In genomic region chr1:202176949-202177927, GRCh38 we compare ENCODE assay signal across 20 cellular contexts. TPM values are rescaled to one million over a fixed set of nuclear protein-coding genes. Genes with fewer than 3 reads are reported as not detected.
DNase-seq lines count a peak whose midpoint lies in the region; ATAC-seq, FAIRE-seq and TF ChIP-seq lines count a peak whose summit lies in the region.
"Had no signal": no experiment of that assay in that cellular context is flagged by ENCODE, and none has a peak within 500 bp of the region (broad histone marks: within the 10 kb centered on the region; RNA-seq: fewer than 3 reads in every experiment).

No MANE protein-coding gene starts in this region.

- H3K56ac ChIP-seq in H1 (replicated peaks; ENCODE audit: insufficient read length, low read depth, low read length): no peak overlapping the region

- no peak overlapping the region for H4K5ac ChIP-seq in H1 (ENCODE audit: insufficient read length, low read depth, low read length)

- H3K9ac ChIP-seq in Loucy (ENCODE audit: low read depth, low read length, poor library complexity, severe bottlenecking) (no peak overlapping the region), H1 (replicated peaks in 1 of 4; ENCODE audit: extremely low read depth in 1 of 4, low read depth in 3 of 4, low read length in 3 of 4) (no peak overlapping the region), neuronal stem cell (ENCODE audit: low read depth, low read length, poor library complexity) (peak overlapping the region; percentile 63)

- H3K4me3 ChIP-seq in GM23338: no peak overlapping the region
- no peak overlapping the region for H3K4me3 ChIP-seq in Loucy (ENCODE audit: low read length, poor library complexity, severe bottlenecking)
- no peak overlapping the region for H3K4me3 ChIP-seq in H1 (ENCODE audit: extremely low read depth in 1 of 4, insufficient read depth in 2 of 4, low read depth in 3 of 4, low read length in 4 of 4)
- H3K4me3 ChIP-seq in neuronal stem cell (ENCODE audit: low read length in 2 of 2): no peak overlapping the region
- no peak overlapping the region for H3K4me3 ChIP-seq in coronary artery
- H3K4me3 ChIP-seq: SJSA1 had no signal

- POLR2A ChIA-PET in H1 (lab: Charles Lee; ENCODE audit: partially characterized antibody): interaction anchor here (1.2 kb wide), 1 partner anchor 11 kb away, joined by 5 read pairs; no protein-coding TSS in a partner anchor

- H3K79me2 ChIP-seq in GM23338 (replicated peaks; ENCODE audit: insufficient read depth): no peaks in the 10 kb centered on the region
- H3K79me2 ChIP-seq in Loucy (ENCODE audit: insufficient read depth, low read length): no peaks in the 10 kb centered on the region
- H3K79me2 ChIP-seq in H1 (ENCODE audit: control insufficient read depth in 1 of 2, insufficient read depth in 2 of 2, low read length in 2 of 2): no peaks in the 10 kb centered on the region

- CTCF ChIA-PET in H1 (lab: Charles Lee; ENCODE audit: partially characterized antibody): interaction anchor here (0.6 to 5.2 kb wide), 17 partner anchors 8 to 293 kb away, joined by 3 to 74 read pairs (median 3); partner anchors contain the start of genes LGR6 and PTPN7

- 0 out of 2 replicates have a peak overlapping the region, but pooled peaks have one; percentile 39 for H2BK12ac ChIP-seq in H1 (ENCODE audit: low read depth, low read length)
- H2BK12ac ChIP-seq in neuronal stem cell (ENCODE audit: low read length): peak overlapping the region; percentile 73

- TF ChIP-seq RAD21 in H1 (IDR thresholded peaks at IDR 0.05 in 1 of 2, conservative IDR thresholded peaks at IDR 0.05 in 1 of 2; ENCODE audit: low read depth in 2 of 2, low read length in 2 of 2): peak in 1 of 2 experiments; percentile 27; a peak in 1 of 4 replicates

- H3K9me3 ChIP-seq in Loucy (ENCODE audit: insufficient read depth, low read depth, low read length) (no peaks in the 10 kb centered on the region), H1 (ENCODE audit: insufficient read depth in 2 of 2, low read depth in 1 of 2, low read length in 1 of 2) (no peaks in the 10 kb centered on the region), neuronal stem cell (replicated peaks in 1 of 2; ENCODE audit: control insufficient read depth in 2 of 2, insufficient read depth in 1 of 2, low read depth in 1 of 2, low read length in 2 of 2) (no peaks in the 10 kb centered on the region)
- H3K9me3 ChIP-seq: SJSA1 had no signal

- H3K9me3 Mint-ChIP-seq in GM23338: no peaks in the 10 kb centered on the region
- H3K9me3 Mint-ChIP-seq: CD14-positive monocyte had no signal

- H3K27ac Mint-ChIP-seq in GM23338: no peak overlapping the region

- H4K8ac ChIP-seq in H1 (ENCODE audit: extremely low read depth, insufficient read depth, low read length): peak overlapping the region; percentile 51; the same call in 1 of the 2 replicates
- peak overlapping the region; percentile 86 for H4K8ac ChIP-seq in neuronal stem cell (ENCODE audit: low read depth, low read length)

- no peak overlapping the region for H3K14ac ChIP-seq in H1 (ENCODE audit: insufficient read length)
- H3K14ac ChIP-seq in neuronal stem cell (ENCODE audit: low read length): no peak overlapping the region

- H3K79me1 ChIP-seq in H1 (ENCODE audit: low read depth, low read length) (no peaks in the 10 kb centered on the region), neuronal stem cell (ENCODE audit: low read depth, low read length) (no peaks in the 10 kb centered on the region)

- FAIRE-seq in H1 (lab: Jason Lieb, UNC) (no peak), H54 (lab: Jason Lieb, UNC) (no peak)
- FAIRE-seq: G401.6 had no signal

- H3K4me1 ChIP-seq in GM23338 (ENCODE audit: insufficient read depth): no peaks in the 10 kb centered on the region
- no peaks in the 10 kb centered on the region for H3K4me1 ChIP-seq in Loucy (ENCODE audit: insufficient read depth, low read length, poor library complexity, severe bottlenecking)
- H3K4me1 ChIP-seq in H1 (replicated peaks in 1 of 4; ENCODE audit: control insufficient read depth in 3 of 4, insufficient read depth in 4 of 4, low read length in 3 of 4): no peaks in the 10 kb centered on the region; a peak in 1 of 7 replicates
- no peaks in the 10 kb centered on the region for H3K4me1 ChIP-seq in neuronal stem cell (ENCODE audit: control insufficient read depth in 2 of 2, insufficient read depth in 1 of 2, low read depth in 1 of 2, low read length in 2 of 2)
- H3K4me1 ChIP-seq: SJSA1 had no signal

- H3K4me2 ChIP-seq in GM23338 (no peak overlapping the region), Loucy (ENCODE audit: low read depth, low read length, poor library complexity, severe bottlenecking) (no peak overlapping the region), H1 (ENCODE audit: insufficient read depth in 1 of 2, low read depth in 2 of 2, low read length in 2 of 2) (no peak overlapping the region), neuronal stem cell (ENCODE audit: insufficient read depth, low read length, poor library complexity, severe bottlenecking) (no peak overlapping the region)

- H3K9me2 ChIP-seq in GM23338 (ENCODE audit: insufficient read depth) (no peaks in the 10 kb centered on the region), Loucy (replicated peaks; ENCODE audit: low read depth, low read length) (no peaks in the 10 kb centered on the region)

- no peak overlapping the region for H3K4me3 Mint-ChIP-seq in GM23338
- H3K4me3 Mint-ChIP-seq: CD14-positive monocyte had no signal

- peaks cover 20% of the 10 kb centered on the region for H3K27me3 Mint-ChIP-seq in GM23338 (ENCODE audit: insufficient read depth, low read depth, poor library complexity)

- no peak overlapping the region for H3K4ac ChIP-seq in H1 (replicated peaks; ENCODE audit: insufficient read length, low read depth, low read length)
- peak overlapping the region; percentile 37 for H3K4ac ChIP-seq in neuronal stem cell (ENCODE audit: low read length)

- no peak overlapping the region for H3K27ac ChIP-seq in GM23338 (ENCODE audit: low read depth)
- no peak overlapping the region for H3K27ac ChIP-seq in H1 (ENCODE audit: low read depth, low read length)
- no peak overlapping the region for H3K27ac ChIP-seq in neuronal stem cell (replicated peaks; ENCODE audit: low read length)
- no peak overlapping the region for H3K27ac ChIP-seq in coronary artery
- H3K27ac ChIP-seq: SJSA1 had no signal

- 92% methylated on average over 29 of the region's 29 CpGs; no CpG with 5 or more reads in 1 of the 2 experiments for WGBS in H1 (ENCODE audit: extremely low coverage in 1 of 2, insufficient coverage in 1 of 2, insufficient read length in 1 of 2, insufficient replicate concordance in 2 of 2, low coverage in 1 of 2, low lambda C conversion rate in 2 of 2, missing lambda C conversion rate in 1 of 2), 2 experiments
- WGBS in neuronal stem cell (ENCODE audit: extremely low coverage in 2 of 2, insufficient read length in 2 of 2, insufficient replicate concordance in 1 of 2), 2 donors: no CpG with 5 or more reads among the region's 29 CpGs

- no peak overlapping the region for H2BK20ac ChIP-seq in H1 (ENCODE audit: low read length)

- no peaks in the 10 kb centered on the region for H3K23me2 ChIP-seq in H1 (ENCODE audit: low read depth, low read length)

- DNase-seq in GM23338 (ENCODE audit: low spot score) (peak; percentile 49), H1 (ENCODE audit: low read depth in 1 of 2, low spot score in 2 of 2) (no peak), neuronal stem cell (ENCODE audit: low spot score) (no peak), H54 (ENCODE audit: insufficient read length, low spot score) (no peak), NCI-H2081 (lab: John Stamatoyannopoulos, UW) (no peak), coronary artery (ENCODE audit: low spot score) (no peak), erythroblast (lab: John Stamatoyannopoulos, UW) (no peak)
- DNase-seq: AML-193, DMS 273 treated with DMSO at 0.1 percent for 48 hours, DND-41, HCEC 1CT, NCI-H1417, NCI-H187, NCI-H226, NCI-H524 had no signal

- ATAC-seq in GM23338: peak; percentile 87

- H3K36me3 Mint-ChIP-seq in GM23338 (ENCODE audit: low read depth): no peaks in the 10 kb centered on the region
- H3K36me3 Mint-ChIP-seq: CD14-positive monocyte had no signal

- H3K23ac ChIP-seq in H1 (ENCODE audit: insufficient read length) (no peak overlapping the region), neuronal stem cell (ENCODE audit: low read depth, low read length, poor library complexity) (no peak overlapping the region)

- no peak for TF ChIP-seq POLR2A in H1 (IDR thresholded peaks at IDR 0.05; ENCODE audit: control extremely low read depth in 1 of 2, low read depth in 2 of 2, low read length in 2 of 2)
- TF ChIP-seq POLR2A in H54 (IDR thresholded peaks at IDR 0.05; ENCODE audit: low read depth, low read length): no peak
- no peak for TF ChIP-seq POLR2A in erythroblast (IDR thresholded peaks at IDR 0.05; ENCODE audit: low read length)

- H2AK5ac ChIP-seq in H1 (ENCODE audit: low read depth, low read length): no peak overlapping the region
- H2AK5ac ChIP-seq in neuronal stem cell (ENCODE audit: low read depth, low read length): peak overlapping the region; percentile 65

- H4K20me1 ChIP-seq in GM23338 (replicated peaks; ENCODE audit: insufficient read depth) (no peaks in the 10 kb centered on the region), Loucy (ENCODE audit: insufficient read depth, low read length, poor library complexity, severe bottlenecking) (no peaks in the 10 kb centered on the region), H1 (replicated peaks in 1 of 2; ENCODE audit: control insufficient read depth in 1 of 2, insufficient read depth in 2 of 2, low read length in 2 of 2) (peaks cover 0 to 2% of the 10 kb centered on the region in 2 experiments)

- H2BK120ac ChIP-seq in H1 (replicated peaks; ENCODE audit: low read depth, low read length) (no peak overlapping the region), neuronal stem cell (ENCODE audit: low read depth, low read length) (no peak overlapping the region)

- H2BK5ac ChIP-seq in H1 (ENCODE audit: low read depth, low read length) (no peak overlapping the region), neuronal stem cell (ENCODE audit: low read length) (no peak overlapping the region)

- no peaks in the 10 kb centered on the region; the same call in 2 of the 3 replicates for H3K4me1 Mint-ChIP-seq in GM23338
- H3K4me1 Mint-ChIP-seq: CD14-positive monocyte had no signal

- H4K91ac ChIP-seq in H1 (replicated peaks; ENCODE audit: insufficient read length, low read length) (no peak overlapping the region), neuronal stem cell (ENCODE audit: low read depth, low read length, poor library complexity) (no peak overlapping the region)

- H2BK15ac ChIP-seq in H1 (ENCODE audit: low read length) (no peak overlapping the region), neuronal stem cell (ENCODE audit: low read length) (peak overlapping the region; percentile 32)

- H3F3A ChIP-seq in GM23338 (replicated peaks; ENCODE audit: low read depth) (no peaks in the 10 kb centered on the region), Loucy (ENCODE audit: low read depth) (no peaks in the 10 kb centered on the region)

- TF ChIP-seq CTCF in GM23338 (conservative IDR thresholded peaks at IDR 0.05; ENCODE audit: low read depth in 2 of 2) (peak; percentile 18 to 52; a peak in 3 of 4 replicates), Loucy (conservative IDR thresholded peaks at IDR 0.05; ENCODE audit: low read length) (peak; percentile 30; the same call in 1 of the 2 replicates), H1 (IDR thresholded peaks at IDR 0.05; ENCODE audit: control extremely low read depth in 1 of 3, insufficient read depth in 1 of 3, low read depth in 1 of 3, low read length in 3 of 3) (peak; percentile 41 to 51 (median 44)), coronary artery (IDR thresholded peaks at IDR 0.05) (no peak)

- TF ChIP-seq EP300 in H1 (IDR thresholded peaks at IDR 0.05; ENCODE audit: borderline replicate concordance in 1 of 2, low read depth in 2 of 2, low read length in 2 of 2): no peak

- H3K36me3 ChIP-seq in GM23338 (ENCODE audit: insufficient read depth) (no peaks in the 10 kb centered on the region), Loucy (ENCODE audit: insufficient read depth, low read length) (no peaks in the 10 kb centered on the region), H1 (ENCODE audit: control insufficient read depth in 2 of 4, insufficient read depth in 4 of 4, low read length in 3 of 4) (no peaks in the 10 kb centered on the region), neuronal stem cell (replicated peaks in 1 of 2; ENCODE audit: control insufficient read depth in 2 of 2, insufficient read depth in 2 of 2, low read length in 2 of 2) (no peaks in the 10 kb centered on the region)
- H3K36me3 ChIP-seq: SJSA1 had no signal

- H3K18ac ChIP-seq in H1 (ENCODE audit: extremely low read depth, low read length) (no peak overlapping the region), neuronal stem cell (ENCODE audit: low read length) (peak overlapping the region; percentile 76)

- H3K27me3 ChIP-seq in GM23338 (ENCODE audit: insufficient read depth): no peaks in the 10 kb centered on the region
- no peaks in the 10 kb centered on the region for H3K27me3 ChIP-seq in Loucy (ENCODE audit: insufficient read depth, low read length, poor library complexity, severe bottlenecking)
- H3K27me3 ChIP-seq in H1 (replicated peaks in 1 of 4; ENCODE audit: control insufficient read depth in 3 of 4, extremely low read depth in 1 of 4, insufficient read depth in 3 of 4, low read length in 3 of 4): no peaks in the 10 kb centered on the region
- peaks cover 0 to 48% (median 0%) of the 10 kb centered on the region in 3 experiments for H3K27me3 ChIP-seq in neuronal stem cell (ENCODE audit: control insufficient read depth in 3 of 3, insufficient read depth in 3 of 3, low read depth in 1 of 3, low read length in 3 of 3)

- H2AFZ ChIP-seq in GM23338 (no peak overlapping the region), Loucy (ENCODE audit: low read length) (no peak overlapping the region), H1 (ENCODE audit: low read length) (no peak overlapping the region), neuronal stem cell (ENCODE audit: low read length) (no peak overlapping the region)

RNA-seq across cellular contexts. Expression of gene LGR6, which starts 16.4 kb away (rescaled TPM):
- 0.58 and 0.66 TPM in 2 replicates for total RNA-seq in GM23338 (2014; rRNA removed; shearing (Covaris generic))
- 0.89 and 0.96 TPM in 2 replicates for polyA plus RNA-seq in GM23338 (2016; fragmentation: Nextera tagmentation; extraction: Ambion mirVana)
- 0.50 and 1.1 TPM in 2 replicates for total RNA-seq in H1 (2021; fragmentation: NEBNext Ultra II Directional; extraction: Animal tissue kit (Norgen Biotek cat#: 25700))
- polyA plus RNA-seq in H1 (2011; rRNA removed): 1.0 and 1.3 TPM in 2 replicates
- polyA plus RNA-seq in H1 (2011; cell fraction: cytosol; rRNA removed): 0.56 TPM
- 1.6 TPM for polyA plus RNA-seq in H1 (2011; cell fraction: nucleus; rRNA removed)
- polyA plus RNA-seq in H1 (2012, experiment 1 of 2): 0.36 to 1.2 TPM (median 0.82 TPM) in 4 replicates
- 0.59 TPM for polyA plus RNA-seq in H1 (2012, experiment 2 of 2)
- 1.0 TPM for polyA plus RNA-seq in H1 (2013, experiment 1 of 2)
- polyA plus RNA-seq in H1 (2013, experiment 2 of 2): 1.0 TPM
- 0.66 and 0.91 TPM in 2 replicates for polyA minus RNA-seq in H1 (2011; rRNA and poly(A)+ RNA removed)
- 2.3 TPM for polyA minus RNA-seq in H1 (2011; cell fraction: cytosol; rRNA and poly(A)+ RNA removed)
- polyA minus RNA-seq in H1 (2011; cell fraction: nucleus; rRNA and poly(A)+ RNA removed): 1.7 TPM
- 0.21 TPM for polyA plus RNA-seq in neuronal stem cell (2013, experiment 1 of 2)
- 0.15 TPM for polyA plus RNA-seq in neuronal stem cell (2013, experiment 2 of 2)
- total RNA-seq: SJSA1 had no signal
- polyA plus RNA-seq: CD14-positive monocyte had no signal

RNA-seq across cellular contexts. Expression of gene PTPN7, which starts 16.8 kb away (rescaled TPM):
- 0.12 TPM in 1 of 2 replicates, not detected in the other for total RNA-seq in GM23338 (2014; rRNA removed; shearing (Covaris generic))
- polyA plus RNA-seq in GM23338 (2016; fragmentation: Nextera tagmentation; extraction: Ambion mirVana) (0.33 TPM in 1 of 2 replicates, not detected in the other), H1 (2011; rRNA removed) (0.20 TPM in 2 replicates)
- not detected in 2 replicates for total RNA-seq in H1 (2021; fragmentation: NEBNext Ultra II Directional; extraction: Animal tissue kit (Norgen Biotek cat#: 25700))
- 0.31 TPM for polyA plus RNA-seq in H1 (2011; cell fraction: cytosol; rRNA removed)
- 0.46 TPM for polyA plus RNA-seq in H1 (2011; cell fraction: nucleus; rRNA removed)
- polyA plus RNA-seq in H1 (2012, experiment 1 of 2): 0.11 to 0.37 TPM (median 0.14 TPM) in 3 of 4 replicates, not detected in the other
- polyA plus RNA-seq in H1 (2012, experiment 2 of 2): 0.13 TPM
- 0.12 TPM for polyA plus RNA-seq in H1 (2013, experiment 1 of 2)
- 0.11 TPM for polyA plus RNA-seq in H1 (2013, experiment 2 of 2)
- 0.10 TPM in 1 of 2 replicates, not detected in the other for polyA minus RNA-seq in H1 (2011; rRNA and poly(A)+ RNA removed)
- polyA minus RNA-seq in H1 (2011; cell fraction: cytosol; rRNA and poly(A)+ RNA removed): not detected
- polyA minus RNA-seq in H1 (2011; cell fraction: nucleus; rRNA and poly(A)+ RNA removed): not detected
- not detected for polyA plus RNA-seq in neuronal stem cell (2013, experiment 1 of 2)
- not detected for polyA plus RNA-seq in neuronal stem cell (2013, experiment 2 of 2)
- total RNA-seq: SJSA1 had no signal

RNA-seq across cellular contexts. Expression of gene ARL8A, which starts 32.7 kb away (rescaled TPM):
- 29.7 and 30.3 TPM in 2 replicates for total RNA-seq in GM23338 (2014; rRNA removed; shearing (Covaris generic))
- polyA plus RNA-seq in GM23338 (2016; fragmentation: Nextera tagmentation; extraction: Ambion mirVana) (28.5 and 32.7 TPM in 2 replicates), H1 (2011; rRNA removed) (40.3 and 41.7 TPM in 2 replicates)
- 58.7 and 59.0 TPM in 2 replicates for total RNA-seq in H1 (2021; fragmentation: NEBNext Ultra II Directional; extraction: Animal tissue kit (Norgen Biotek cat#: 25700))
- polyA plus RNA-seq in H1 (2011; cell fraction: cytosol; rRNA removed): 39.3 TPM
- polyA plus RNA-seq in H1 (2011; cell fraction: nucleus; rRNA removed): 35.6 TPM
- polyA plus RNA-seq in H1 (2012, experiment 1 of 2): 35.1 to 57.5 TPM (median 42.3 TPM) in 4 replicates
- polyA plus RNA-seq in H1 (2012, experiment 2 of 2): 35.7 TPM
- 26.4 TPM for polyA plus RNA-seq in H1 (2013, experiment 1 of 2)
- polyA plus RNA-seq in H1 (2013, experiment 2 of 2): 26.9 TPM
- polyA minus RNA-seq in H1 (2011; rRNA and poly(A)+ RNA removed): 20.7 and 22.3 TPM in 2 replicates
- polyA minus RNA-seq in H1 (2011; cell fraction: cytosol; rRNA and poly(A)+ RNA removed): 23.3 TPM
- 16.2 TPM for polyA minus RNA-seq in H1 (2011; cell fraction: nucleus; rRNA and poly(A)+ RNA removed)
- polyA plus RNA-seq in neuronal stem cell (2013, experiment 1 of 2): 33.4 TPM
- polyA plus RNA-seq in neuronal stem cell (2013, experiment 2 of 2): 32.1 TPM

RNA-seq across cellular contexts. Expression of gene GPR37L1, which starts 54.5 kb away (rescaled TPM):
- total RNA-seq in GM23338 (2014; rRNA removed; shearing (Covaris generic)): 0.21 TPM in 1 of 2 replicates, not detected in the other
- polyA plus RNA-seq in GM23338 (2016; fragmentation: Nextera tagmentation; extraction: Ambion mirVana) (0.08 and 0.19 TPM in 2 replicates), H1 (2011; rRNA removed) (0.23 and 0.25 TPM in 2 replicates)
- total RNA-seq in H1 (2021; fragmentation: NEBNext Ultra II Directional; extraction: Animal tissue kit (Norgen Biotek cat#: 25700)): 0.08 and 0.13 TPM in 2 replicates
- polyA plus RNA-seq in H1 (2011; cell fraction: cytosol; rRNA removed): 0.16 TPM
- polyA plus RNA-seq in H1 (2011; cell fraction: nucleus; rRNA removed): 0.17 TPM
- polyA plus RNA-seq in H1 (2012, experiment 1 of 2): 0.18 to 0.20 TPM (median 0.20 TPM) in 4 replicates
- polyA plus RNA-seq in H1 (2012, experiment 2 of 2): 0.09 TPM
- 0.10 TPM for polyA plus RNA-seq in H1 (2013, experiment 1 of 2)
- polyA plus RNA-seq in H1 (2013, experiment 2 of 2): 0.15 TPM
- 0.13 and 0.22 TPM in 2 replicates for polyA minus RNA-seq in H1 (2011; rRNA and poly(A)+ RNA removed)
- not detected for polyA minus RNA-seq in H1 (2011; cell fraction: cytosol; rRNA and poly(A)+ RNA removed)
- 0.50 TPM for polyA minus RNA-seq in H1 (2011; cell fraction: nucleus; rRNA and poly(A)+ RNA removed)
- 0.06 TPM for polyA plus RNA-seq in neuronal stem cell (2013, experiment 1 of 2)
- 0.08 TPM for polyA plus RNA-seq in neuronal stem cell (2013, experiment 2 of 2)
- total RNA-seq: T-helper 2 cell treated with Interferon-gamma antibody and Interleukin-4, amounts not matched to agents 100 ng/mL and 5 ng/mL, for 36 hours had no signal
